Comparison of ENCODE assay signal across 18 cellular contexts in the genomic region with DNA sequence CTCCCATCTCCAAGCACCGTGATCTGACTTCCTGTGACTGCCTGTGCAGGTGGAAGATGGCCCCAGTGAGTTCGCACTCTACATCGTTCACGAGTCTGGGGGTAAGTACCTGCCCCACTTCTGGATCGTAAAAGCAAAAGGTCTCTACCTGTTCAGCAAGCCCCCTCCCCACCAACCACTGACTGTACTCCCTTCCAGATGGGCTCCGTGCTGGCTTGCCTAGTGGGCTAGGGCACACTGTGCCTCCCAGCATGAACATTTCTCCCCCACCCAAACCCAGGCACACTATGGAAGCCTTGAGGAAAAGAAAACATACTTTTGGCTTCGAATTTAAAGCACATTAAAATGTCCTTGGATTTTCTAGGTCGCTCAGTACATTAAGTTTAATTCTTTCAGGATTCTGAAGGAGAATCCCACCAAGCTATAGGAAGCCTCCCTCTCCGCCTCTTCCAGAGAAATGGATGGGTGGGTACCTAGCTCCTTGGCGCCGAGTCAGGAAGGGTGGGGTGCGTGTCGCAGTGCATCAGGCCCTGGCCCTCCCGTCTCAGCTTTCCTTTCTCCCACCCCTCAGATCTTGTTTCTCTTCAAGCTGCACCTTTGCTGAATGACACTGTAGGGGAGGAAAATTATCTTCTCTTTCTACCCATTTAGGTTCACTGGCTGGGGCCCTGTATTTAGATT. TPM values are rescaled to one million over a fixed set of nuclear protein-coding genes. Genes with fewer than 3 reads are reported as not detected.
DNase-seq lines count a peak whose midpoint lies in the region; ATAC-seq and TF ChIP-seq lines count a peak whose summit lies in the region.
"Had no signal": no experiment of that assay in that cellular context is flagged by ENCODE, and none has a peak within 500 bp of the region (broad histone marks: within the 10 kb centered on the region; RNA-seq: fewer than 3 reads in every experiment).

No MANE protein-coding gene starts in this region.

- DNase-seq in GM23338 (ENCODE audit: low spot score) (peak; percentile 25), body of pancreas (peak in 2 of 4 donors; percentile 2 to 25), hepatocyte (ENCODE audit: low spot score) (no peak), progenitor cell of endocrine pancreas (ENCODE audit: low spot score, unreplicated experiment) (no peak), GDM1 (lab: John Stamatoyannopoulos, UW) (no peak), SKM-1 treated with dmso at 0.1 percent for 144 hours (lab: John Stamatoyannopoulos, UW; ENCODE audit: unreplicated experiment) (no peak), trophoblast cell (no peak)
- DNase-seq: activated CD4-positive, alpha-beta T cell treated with anti-CD3 and anti-CD28 coated beads for 48 hours; activated naive CD8-positive, alpha-beta T cell treated with anti-CD3 and anti-CD28 coated beads, Interleukin-2, amount 10 ng/mL, durations not matched to agents 7 days and 5 days; activated T-cell treated with anti-CD3 and anti-CD28 coated beads, Interleukin-2, amount 50 U/mL, for 4 hours; NCI-H1694 treated with DMSO at 0.1 percent for 48 hours; NCI-H446 treated with DMSO at 0.1 percent for 48 hours; SJCRH30; stimulated activated CD4-positive, alpha-beta T cell treated with anti-CD3 and anti-CD28 coated beads, Interleukin-4, amount 100 ng/mL, for 4 hours had no signal

- H3K79me1 ChIP-seq in trophoblast cell (ENCODE audit: low read length): peaks cover 26% of the 10 kb centered on the region

- H2BK5ac ChIP-seq in trophoblast cell (ENCODE audit: low read depth, low read length, poor library complexity): no peak overlapping the region

- H3K27me3 Mint-ChIP-seq in GM23338 (ENCODE audit: insufficient read depth, low read depth, poor library complexity): peaks cover 17% of the 10 kb centered on the region
- no peaks in the 10 kb centered on the region for H3K27me3 Mint-ChIP-seq in progenitor cell of endocrine pancreas
- H3K27me3 Mint-ChIP-seq: central memory CD8-positive, alpha-beta T cell had no signal

- no peak overlapping the region for H3K23ac ChIP-seq in trophoblast cell (ENCODE audit: low read length)

- H3K27me3 ChIP-seq in GM23338 (ENCODE audit: insufficient read depth) (no peaks in the 10 kb centered on the region), body of pancreas (no peaks in the 10 kb centered on the region), hepatocyte (no peaks in the 10 kb centered on the region), trophoblast cell (ENCODE audit: insufficient read depth, low read length) (no peaks in the 10 kb centered on the region)
- H3K27me3 ChIP-seq: neutrophil, SJCRH30, uterus had no signal

- H4K91ac ChIP-seq in trophoblast cell (ENCODE audit: low read depth, low read length): no peak overlapping the region

- H3K4me1 ChIP-seq in GM23338 (ENCODE audit: insufficient read depth): peaks cover 54% of the 10 kb centered on the region
- peaks cover 81% of the 10 kb centered on the region for H3K4me1 ChIP-seq in body of pancreas
- H3K4me1 ChIP-seq in hepatocyte (ENCODE audit: insufficient read depth): peaks cover 29% of the 10 kb centered on the region
- H3K4me1 ChIP-seq in trophoblast cell (ENCODE audit: control insufficient read depth in 1 of 2, insufficient read depth in 2 of 2, low read length in 2 of 2): peaks cover 15 to 19% of the 10 kb centered on the region in 2 experiments
- H3K4me1 ChIP-seq: SJCRH30 had no signal

- peak overlapping the region; percentile 35 for H3K4me3 ChIP-seq in GM23338
- H3K4me3 ChIP-seq in body of pancreas: no peak overlapping the region
- no peak overlapping the region for H3K4me3 ChIP-seq in hepatocyte
- H3K4me3 ChIP-seq in trophoblast cell (ENCODE audit: low read depth, low read length): no peak overlapping the region
- H3K4me3 ChIP-seq: SJCRH30, uterus had no signal

- H4K20me1 ChIP-seq in GM23338 (replicated peaks; ENCODE audit: insufficient read depth) (no peaks in the 10 kb centered on the region; the same call in 1 of the 2 replicates), hepatocyte (ENCODE audit: insufficient read depth, poor library complexity, severe bottlenecking) (no peaks in the 10 kb centered on the region)

- no peaks in the 10 kb centered on the region for H3K9me2 ChIP-seq in GM23338 (ENCODE audit: insufficient read depth)
- no peaks in the 10 kb centered on the region for H3K9me2 ChIP-seq in hepatocyte (replicated peaks; ENCODE audit: insufficient read depth)

- WGBS in body of pancreas, 2 donors: 54 to 68% methylated on average over 11 to 14 of the region's 14 CpGs
- WGBS in hepatocyte (ENCODE audit: low lambda C conversion rate, missing lambda C conversion rate): 74% methylated on average over 14 of the region's 14 CpGs
- no CpG with 5 or more reads among the region's 14 CpGs for WGBS in trophoblast cell (ENCODE audit: extremely low coverage, insufficient coverage, insufficient read length)

- H3K4me2 ChIP-seq in GM23338: peak overlapping the region; percentile 42
- peak overlapping the region; percentile 54 for H3K4me2 ChIP-seq in hepatocyte
- H3K4me2 ChIP-seq in trophoblast cell (ENCODE audit: low read length): no peak overlapping the region

- H3K27ac Mint-ChIP-seq in GM23338 (peak overlapping the region; percentile 83), progenitor cell of endocrine pancreas (peak overlapping the region; percentile 38)
- H3K27ac Mint-ChIP-seq: activated naive CD8-positive, alpha-beta T cell treated with anti-CD3 and anti-CD28 coated beads, Interleukin-2, amount 10 ng/mL, durations not matched to agents 7 days and 5 days had no signal

- H3K36me3 ChIP-seq in GM23338 (ENCODE audit: insufficient read depth) (no peaks in the 10 kb centered on the region), body of pancreas (replicated peaks in 1 of 2; ENCODE audit: insufficient read depth in 1 of 2, low read depth in 2 of 2) (no peaks in the 10 kb centered on the region), hepatocyte (replicated peaks; ENCODE audit: insufficient read depth, low read depth) (no peaks in the 10 kb centered on the region), trophoblast cell (ENCODE audit: control insufficient read depth in 1 of 2, insufficient read depth in 2 of 2, low read length in 2 of 2) (peaks cover 7 to 20% of the 10 kb centered on the region in 2 experiments)
- H3K36me3 ChIP-seq: SJCRH30, uterus had no signal

- no peak overlapping the region for H3K14ac ChIP-seq in trophoblast cell (ENCODE audit: low read length)

- peak overlapping the region; percentile 17; the same call in 1 of the 2 replicates for H3K27ac ChIP-seq in GM23338 (ENCODE audit: low read depth)
- peak overlapping the region; percentile 79 to 92 (median 86) for H3K27ac ChIP-seq in body of pancreas
- peak overlapping the region; percentile 59 for H3K27ac ChIP-seq in hepatocyte
- H3K27ac ChIP-seq in trophoblast cell (ENCODE audit: low read depth, low read length): no peak overlapping the region
- H3K27ac ChIP-seq: neutrophil, SJCRH30 had no signal

- H3K79me2 ChIP-seq in GM23338 (replicated peaks; ENCODE audit: insufficient read depth) (no peaks in the 10 kb centered on the region), hepatocyte (no peaks in the 10 kb centered on the region), trophoblast cell (ENCODE audit: control insufficient read depth, insufficient read depth, low read length, poor library complexity) (peaks cover 1% of the 10 kb centered on the region)

- H3K4me3 Mint-ChIP-seq in GM23338: peak overlapping the region; percentile 44; the same call in 2 of the 3 replicates
- H3K4me3 Mint-ChIP-seq in progenitor cell of endocrine pancreas (ENCODE audit: low read depth): no peak overlapping the region
- H3K4me3 Mint-ChIP-seq: activated naive CD8-positive, alpha-beta T cell treated with anti-CD3 and anti-CD28 coated beads, Interleukin-2, amount 10 ng/mL, durations not matched to agents 7 days and 5 days; activated T-cell treated with anti-CD3 and anti-CD28 coated beads, Interleukin-2, amount 50 U/mL, for 4 hours; central memory CD8-positive, alpha-beta T cell had no signal

- 0 out of 2 replicates have a peak, but pooled peaks cover 7% of the 10 kb centered on the region for H3F3A ChIP-seq in GM23338 (replicated peaks; ENCODE audit: low read depth)

- no peak overlapping the region for H4K8ac ChIP-seq in trophoblast cell (ENCODE audit: low read depth, low read length)

- intact Hi-C loops in body of pancreas (cut with DNase I): no loop called here

- no peak overlapping the region for H3K4ac ChIP-seq in trophoblast cell (ENCODE audit: low read depth, low read length)

- no peak overlapping the region for H3K18ac ChIP-seq in trophoblast cell (ENCODE audit: low read length)

- TF ChIP-seq POLR2A in body of pancreas (IDR thresholded peaks at IDR 0.05): no peak

- H3K9me3 ChIP-seq in body of pancreas (no peaks in the 10 kb centered on the region), hepatocyte (ENCODE audit: low read depth) (no peaks in the 10 kb centered on the region), trophoblast cell (ENCODE audit: insufficient read depth, low read depth, low read length) (no peaks in the 10 kb centered on the region)
- H3K9me3 ChIP-seq: neutrophil, SJCRH30, uterus had no signal

- no peak overlapping the region for H4K12ac ChIP-seq in trophoblast cell (ENCODE audit: low read depth, low read length)

- no peak overlapping the region for H2BK120ac ChIP-seq in trophoblast cell (ENCODE audit: insufficient read depth, low read length, poor library complexity)

- H2AK5ac ChIP-seq in trophoblast cell (ENCODE audit: low read length): no peak overlapping the region

- H2AFZ ChIP-seq in GM23338: no peak overlapping the region
- no peak overlapping the region for H2AFZ ChIP-seq in hepatocyte
- H2AFZ ChIP-seq in trophoblast cell (ENCODE audit: insufficient read depth, low read length, poor library complexity): no peak overlapping the region

- H3K36me3 Mint-ChIP-seq in GM23338 (ENCODE audit: low read depth) (peaks cover 15% of the 10 kb centered on the region), progenitor cell of endocrine pancreas (ENCODE audit: insufficient read depth) (peaks cover 2% of the 10 kb centered on the region)
- H3K36me3 Mint-ChIP-seq: activated naive CD8-positive, alpha-beta T cell treated with anti-CD3 and anti-CD28 coated beads, Interleukin-2, amount 10 ng/mL, durations not matched to agents 7 days and 5 days had no signal

- no peak overlapping the region for H2BK12ac ChIP-seq in trophoblast cell (ENCODE audit: low read length)

- H3K9ac ChIP-seq in trophoblast cell (ENCODE audit: low read length): no peak overlapping the region

- H3K4me1 Mint-ChIP-seq in GM23338: peaks cover 81% of the 10 kb centered on the region
- H3K4me1 Mint-ChIP-seq in progenitor cell of endocrine pancreas (ENCODE audit: low read depth): peaks cover 32% of the 10 kb centered on the region

- ATAC-seq in GM23338 (peak; percentile 59), body of pancreas (no peak), HG02973 (IDR thresholded peaks at IDR 0.05; ENCODE audit: unreplicated experiment) (no peak)
- ATAC-seq: activated T-cell treated with anti-CD3 and anti-CD28 coated beads, Interleukin-2, amount 50 U/mL, for 4 hours had no signal

- TF ChIP-seq CTCF in GM23338 (conservative IDR thresholded peaks at IDR 0.05; ENCODE audit: low read depth in 2 of 2): no peak
- TF ChIP-seq CTCF in body of pancreas (IDR thresholded peaks at IDR 0.05): no peak
- no peak for TF ChIP-seq CTCF in hepatocyte (IDR thresholded peaks at IDR 0.05; ENCODE audit: poor library complexity)
- TF ChIP-seq CTCF in progenitor cell of endocrine pancreas (IDR thresholded peaks at IDR 0.05; ENCODE audit: unreplicated experiment): no peak

- H3K9me3 Mint-ChIP-seq in GM23338: no peaks in the 10 kb centered on the region
- no peaks in the 10 kb centered on the region for H3K9me3 Mint-ChIP-seq in progenitor cell of endocrine pancreas (ENCODE audit: low read depth)
- H3K9me3 Mint-ChIP-seq: activated naive CD8-positive, alpha-beta T cell treated with anti-CD3 and anti-CD28 coated beads, Interleukin-2, amount 10 ng/mL, durations not matched to agents 7 days and 5 days; activated T-cell treated with anti-CD3 and anti-CD28 coated beads, Interleukin-2, amount 50 U/mL, for 4 hours; central memory CD8-positive, alpha-beta T cell had no signal

RNA-seq across cellular contexts. Expression of gene ZNF22, which starts 11.0 kb away (rescaled TPM):
- 38.7 and 40.5 TPM in 2 replicates for total RNA-seq in GM23338 (2014; rRNA removed; shearing (Covaris generic))
- polyA plus RNA-seq in GM23338 (2016; fragmentation: Nextera tagmentation; extraction: Ambion mirVana): 72.8 and 81.8 TPM in 2 replicates
- 10 to 100 TPM; 12.9 to 30.4 TPM for total RNA-seq in body of pancreas
- total RNA-seq in hepatocyte: 32.2 and 41.7 TPM in 2 replicates
- polyA plus RNA-seq in hepatocyte: 20.5 and 25.9 TPM in 2 replicates
- total RNA-seq in progenitor cell of endocrine pancreas: 44.1 and 46.0 TPM in 2 replicates
- polyA plus RNA-seq in trophoblast cell (2013): 31.5 and 32.1 TPM in 2 replicates

RNA-seq across cellular contexts. Expression of gene DEPP1, which starts 11.2 kb away (rescaled TPM):
- 0.12 and 1.3 TPM in 2 replicates for total RNA-seq in GM23338 (2014; rRNA removed; shearing (Covaris generic))
- polyA plus RNA-seq in GM23338 (2016; fragmentation: Nextera tagmentation; extraction: Ambion mirVana): 0.37 TPM in 2 replicates
- total RNA-seq in body of pancreas: 100 to 1,000 TPM; 226 to 230 TPM
- total RNA-seq in hepatocyte: 24.0 and 30.6 TPM in 2 replicates
- polyA plus RNA-seq in hepatocyte: 45.6 and 54.7 TPM in 2 replicates
- total RNA-seq in progenitor cell of endocrine pancreas: 13.9 and 16.6 TPM in 2 replicates
- 120 and 128 TPM in 2 replicates for polyA plus RNA-seq in trophoblast cell (2013)

RNA-seq across cellular contexts. Expression of gene RASSF4, which starts 30.2 kb away (rescaled TPM):
- 10.3 and 12.4 TPM in 2 replicates for total RNA-seq in GM23338 (2014; rRNA removed; shearing (Covaris generic))
- polyA plus RNA-seq in GM23338 (2016; fragmentation: Nextera tagmentation; extraction: Ambion mirVana) (13.6 and 17.8 TPM in 2 replicates), hepatocyte (20.1 and 26.8 TPM in 2 replicates)
- total RNA-seq in body of pancreas (10 to 100 TPM; 44.5 to 50.8 TPM), hepatocyte (19.2 and 23.5 TPM in 2 replicates), progenitor cell of endocrine pancreas (21.2 and 23.0 TPM in 2 replicates)
- 9.7 and 11.1 TPM in 2 replicates for polyA plus RNA-seq in trophoblast cell (2013)
